Comparison of ENCODE assay signal across 1 cellular context in the genomic region with DNA sequence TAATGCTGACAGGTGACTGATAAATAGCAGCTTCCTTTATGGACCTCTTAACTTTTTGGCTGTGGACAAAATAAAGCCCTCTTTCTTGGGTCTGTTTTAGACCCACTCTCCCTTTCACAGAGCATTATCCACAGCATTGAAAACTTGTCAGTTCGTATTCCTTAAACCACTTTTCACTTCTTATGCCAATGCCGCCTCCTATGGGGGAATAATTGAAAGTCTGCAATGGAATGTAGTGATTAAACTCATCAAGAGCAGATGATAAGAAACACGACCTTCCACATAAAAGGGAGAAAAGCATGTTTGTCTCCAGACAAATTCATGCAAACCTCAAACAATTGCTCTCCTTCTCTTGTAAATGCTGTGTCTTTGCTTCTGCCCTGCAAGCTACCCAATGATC.
TF ChIP-seq lines count a peak whose summit lies in the region.

No MANE protein-coding gene starts in this region.

TF ChIP-seq in Ishikawa, 13 proteins besides CTCF, POLR2A, EP300 and RAD21:
- TF ChIP-seq, protein P1, sequence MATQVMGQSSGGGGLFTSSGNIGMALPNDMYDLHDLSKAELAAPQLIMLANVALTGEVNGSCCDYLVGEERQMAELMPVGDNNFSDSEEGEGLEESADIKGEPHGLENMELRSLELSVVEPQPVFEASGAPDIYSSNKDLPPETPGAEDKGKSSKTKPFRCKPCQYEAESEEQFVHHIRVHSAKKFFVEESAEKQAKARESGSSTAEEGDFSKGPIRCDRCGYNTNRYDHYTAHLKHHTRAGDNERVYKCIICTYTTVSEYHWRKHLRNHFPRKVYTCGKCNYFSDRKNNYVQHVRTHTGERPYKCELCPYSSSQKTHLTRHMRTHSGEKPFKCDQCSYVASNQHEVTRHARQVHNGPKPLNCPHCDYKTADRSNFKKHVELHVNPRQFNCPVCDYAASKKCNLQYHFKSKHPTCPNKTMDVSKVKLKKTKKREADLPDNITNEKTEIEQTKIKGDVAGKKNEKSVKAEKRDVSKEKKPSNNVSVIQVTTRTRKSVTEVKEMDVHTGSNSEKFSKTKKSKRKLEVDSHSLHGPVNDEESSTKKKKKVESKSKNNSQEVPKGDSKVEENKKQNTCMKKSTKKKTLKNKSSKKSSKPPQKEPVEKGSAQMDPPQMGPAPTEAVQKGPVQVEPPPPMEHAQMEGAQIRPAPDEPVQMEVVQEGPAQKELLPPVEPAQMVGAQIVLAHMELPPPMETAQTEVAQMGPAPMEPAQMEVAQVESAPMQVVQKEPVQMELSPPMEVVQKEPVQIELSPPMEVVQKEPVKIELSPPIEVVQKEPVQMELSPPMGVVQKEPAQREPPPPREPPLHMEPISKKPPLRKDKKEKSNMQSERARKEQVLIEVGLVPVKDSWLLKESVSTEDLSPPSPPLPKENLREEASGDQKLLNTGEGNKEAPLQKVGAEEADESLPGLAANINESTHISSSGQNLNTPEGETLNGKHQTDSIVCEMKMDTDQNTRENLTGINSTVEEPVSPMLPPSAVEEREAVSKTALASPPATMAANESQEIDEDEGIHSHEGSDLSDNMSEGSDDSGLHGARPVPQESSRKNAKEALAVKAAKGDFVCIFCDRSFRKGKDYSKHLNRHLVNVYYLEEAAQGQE (IDR thresholded peaks at IDR 0.05; ENCODE audit: low read depth), result no peak
- TF ChIP-seq, protein P2, sequence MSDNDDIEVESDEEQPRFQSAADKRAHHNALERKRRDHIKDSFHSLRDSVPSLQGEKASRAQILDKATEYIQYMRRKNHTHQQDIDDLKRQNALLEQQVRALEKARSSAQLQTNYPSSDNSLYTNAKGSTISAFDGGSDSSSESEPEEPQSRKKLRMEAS (IDR thresholded peaks at IDR 0.05), result no peak
